7 cellular contexts compared by ENCODE assay signal in genomic region chr7:130912910-130913720, GRCh38.
DNase-seq lines count a peak whose midpoint lies in the region; ATAC-seq and TF ChIP-seq lines count a peak whose summit lies in the region.

No MANE protein-coding gene starts in this region.

- TF ChIP-seq CTCF in epithelial cell of proximal tubule (conservative IDR thresholded peaks at IDR 0.05; ENCODE audit: low read depth, low read length) (no peak), neutrophil (IDR thresholded peaks at IDR 0.05) (no peak)

- no peaks in the 10 kb centered on the region for H3K27me3 ChIP-seq in neutrophil

- H3K36me3 ChIP-seq in neutrophil: peaks cover 10% of the 10 kb centered on the region

- DNase-seq in NK-92 (lab: John Stamatoyannopoulos, UW; ENCODE audit: unreplicated experiment): peak; percentile 22
- peak; percentile 62 for DNase-seq in activated CD8-positive, alpha-beta memory T cell treated with anti-CD3 and anti-CD28 coated beads, Interleukin-2, amount 50 U/mL, for 24 hours (ENCODE audit: extremely low read depth)
- peak; percentile 93 for DNase-seq in epithelial cell of proximal tubule (ENCODE audit: low read depth)

- H3K9me3 ChIP-seq in neutrophil: no peaks in the 10 kb centered on the region

- ATAC-seq in GM18519 (IDR thresholded peaks at IDR 0.05; ENCODE audit: low FRiP score, unreplicated experiment) (peak; percentile 80), HG02938 (IDR thresholded peaks at IDR 0.05; ENCODE audit: unreplicated experiment) (peak; percentile 75)

- H3K4me3 ChIP-seq in epithelial cell of proximal tubule (ENCODE audit: low read depth, low read length): peak overlapping the region; percentile 85
- H3K4me3 ChIP-seq in neutrophil (ENCODE audit: low read depth in 1 of 2, low read length in 1 of 2): peak overlapping the region; percentile 61 to 73

- peak overlapping the region; percentile 84 for H3K27ac ChIP-seq in neutrophil
- H3K27ac ChIP-seq in temporal lobe (ENCODE audit: low read depth, low read length): peak overlapping the region; percentile 55

- H3K4me1 ChIP-seq in neutrophil (ENCODE audit: control insufficient read depth in 1 of 2, insufficient read depth in 1 of 2, low read depth in 1 of 2, low read length in 1 of 2): peaks cover 56 to 65% of the 10 kb centered on the region in 2 experiments

Comparison
In these comparisons a context has a peak if more than half of its experiments do, and no peak if none do; other contexts are left out.
1. Peak in every context shown above with its lines: DNase-seq, ATAC-seq, H3K4me3 ChIP-seq and H3K27ac ChIP-seq.
2. DNase-seq: peak in every context shown above with its lines; median percentile 93 in epithelial cell of proximal tubule; 62 in activated CD8-positive, alpha-beta memory T cell treated with anti-CD3 and anti-CD28 coated beads, Interleukin-2, amount 50 U/mL, for 24 hours; 22 in NK-92.